ENCODE assay signal across 10 cellular contexts in genomic region chr13:23715762-23716235, GRCh38.
DNase-seq lines count a peak whose midpoint lies in the region; ATAC-seq, FAIRE-seq and TF ChIP-seq lines count a peak whose summit lies in the region.
"Had no signal": no experiment of that assay in that cellular context is flagged by ENCODE, and none has a peak within 500 bp of the region (broad histone marks: within the 10 kb centered on the region; RNA-seq: fewer than 3 reads in every experiment).

No MANE protein-coding gene starts in this region.

- no peak overlapping the region for H3K27ac ChIP-seq in iPS DF 6.9 (ENCODE audit: low read length)
- H3K27ac ChIP-seq: parathyroid adenoma had no signal

- no CpG with 5 or more reads among the region's 11 CpGs for WGBS in iPS DF 6.9 (ENCODE audit: insufficient coverage, insufficient read length)

- FAIRE-seq in H54 (lab: Jason Lieb, UNC): no peak

- H3K4me3 ChIP-seq in AG04449 (ENCODE audit: low read depth, low read length) (no peak overlapping the region), iPS DF 6.9 (ENCODE audit: low read length) (no peak overlapping the region)

- no peak for TF ChIP-seq POLR2A in H54 (IDR thresholded peaks at IDR 0.05; ENCODE audit: low read depth, low read length)

- TF ChIP-seq CTCF in AG04449 (IDR thresholded peaks at IDR 0.05; ENCODE audit: insufficient read depth, low read length, missing control alignments) (peak; percentile 20), GM12873 (IDR thresholded peaks at IDR 0.05; ENCODE audit: insufficient read depth, low read depth, low read length, missing control alignments) (peak; percentile 42)

- no peaks in the 10 kb centered on the region for H3K4me1 ChIP-seq in iPS DF 6.9 (ENCODE audit: control insufficient read depth, insufficient read depth, low read length)
- H3K4me1 ChIP-seq: parathyroid adenoma had no signal

- H3K27me3 ChIP-seq in iPS DF 6.9 (ENCODE audit: control insufficient read depth, insufficient read depth, low read length): no peaks in the 10 kb centered on the region

- no peak for DNase-seq in AG04449 (ENCODE audit: low read depth, low spot score)
- DNase-seq in iPS DF 6.9 (ENCODE audit: low read depth, low spot score): peak; percentile 31
- no peak for DNase-seq in COR-L47 (lab: John Stamatoyannopoulos, UW)
- DNase-seq in middle frontal gyrus (ENCODE audit: extremely low spot score, low spot score): no peak
- DNase-seq in H54 (ENCODE audit: insufficient read length, low spot score): no peak
- DNase-seq: NCI-H2081 treated with DMSO at 0.1 percent for 48 hours had no signal

- H3K36me3 ChIP-seq in iPS DF 6.9 (ENCODE audit: control insufficient read depth, insufficient read depth, low read length): no peaks in the 10 kb centered on the region

- H3K9me3 ChIP-seq in iPS DF 6.9 (ENCODE audit: control insufficient read depth, insufficient read depth, low read length): no peaks in the 10 kb centered on the region; the same call in 1 of the 2 replicates

- POLR2A ChIA-PET in AG04449 (lab: Yijun Ruan, JAX): no interaction called here

- peak; percentile 65 for ATAC-seq in SK-N-SH treated with all-trans-retinoic acid at 6 μM for 48 hours
- no peak for ATAC-seq in HG03521 (IDR thresholded peaks at IDR 0.05; ENCODE audit: unreplicated experiment)

- CTCF ChIA-PET in AG04449 (lab: Yijun Ruan, JAX): interaction anchor here (0.6 to 1.2 kb wide), 2 partner anchors 20 to 45 kb away, joined by 3 read pairs; no protein-coding TSS in a partner anchor

TF ChIP-seq in SK-N-SH treated with all-trans-retinoic acid at 6 μM for 48 hours, 23 proteins besides CTCF, POLR2A, EP300 and RAD21:
- TF ChIP-seq ZC3H10 (CRISPR knock-in tag; IDR thresholded peaks at IDR 0.05) (no peak), GLIS3 (CRISPR knock-in tag; IDR thresholded peaks at IDR 0.05) (no peak)
